ENCODE assay signal across 9 cellular contexts in the genomic region with DNA sequence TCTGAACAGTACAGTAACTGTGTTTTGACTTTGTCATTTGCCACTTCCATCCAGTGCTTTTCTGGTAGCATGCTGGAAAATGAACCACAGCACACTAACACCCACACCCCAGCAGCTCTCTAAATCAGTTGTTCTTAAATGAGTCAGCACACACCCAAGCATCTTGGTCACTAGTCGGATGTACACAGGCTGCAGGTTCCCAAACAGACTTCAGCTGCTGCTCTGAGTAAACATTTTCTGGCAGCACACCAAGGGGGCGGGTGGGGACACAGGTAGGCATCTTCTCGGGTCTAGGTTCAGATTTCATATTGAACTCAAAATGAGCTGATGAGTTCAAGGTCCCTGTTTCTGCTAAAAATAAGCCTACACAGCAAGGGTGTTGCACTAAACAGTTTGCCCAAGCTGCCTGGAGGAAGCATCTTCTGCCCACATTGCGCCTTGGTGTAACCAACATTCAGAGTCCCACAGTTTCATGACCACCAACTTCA. TPM values are rescaled to one million over a fixed set of nuclear protein-coding genes. Genes with fewer than 3 reads are reported as not detected.
DNase-seq lines count a peak whose midpoint lies in the region; ATAC-seq and TF ChIP-seq lines count a peak whose summit lies in the region.
"Had no signal": no experiment of that assay in that cellular context is flagged by ENCODE, and none has a peak within 500 bp of the region (broad histone marks: within the 10 kb centered on the region; RNA-seq: fewer than 3 reads in every experiment).

No MANE protein-coding gene starts in this region.

- intact Hi-C loops in tibial artery (cut with DNase I; ENCODE audit: low total_unique reads) = no loop called here
- intact Hi-C loops in esophagus squamous epithelium (cut with DNase I) = no loop called here

- H3K9ac ChIP-seq in smooth muscle cell (ENCODE audit: low read depth) = no peak overlapping the region

- peak overlapping the region; percentile 17 for H3K4me2 ChIP-seq in smooth muscle cell

- TF ChIP-seq CTCF in smooth muscle cell (IDR thresholded peaks at IDR 0.05; ENCODE audit: borderline replicate concordance, insufficient read depth, poor library complexity, severe bottlenecking) (no peak), tibial artery (IDR thresholded peaks at IDR 0.05) (no peak), esophagus squamous epithelium (IDR thresholded peaks at IDR 0.05) (no peak)

- whole genome bisulfite sequencing in smooth muscle cell (ENCODE audit: low lambda C conversion rate) = 73% methylated on average over 4 of the region's 4 CpGs
- WGBS in esophagus squamous epithelium, 2 donors = 45 to 59% methylated on average over 4 of the region's 4 CpGs

- TF ChIP-seq POLR2A in esophagus squamous epithelium (IDR thresholded peaks at IDR 0.05) = no peak

- H3K36me3 ChIP-seq in smooth muscle cell (ENCODE audit: low read depth) (no peaks in the 10 kb centered on the region), tibial artery (no peaks in the 10 kb centered on the region), esophagus squamous epithelium (no peaks in the 10 kb centered on the region)

- H3F3A ChIP-seq in smooth muscle cell (ENCODE audit: low read depth) = peaks cover 9% of the 10 kb centered on the region

- no peaks in the 10 kb centered on the region for H3K4me1 ChIP-seq in smooth muscle cell (ENCODE audit: low read depth)
- no peaks in the 10 kb centered on the region for H3K4me1 ChIP-seq in tibial artery
- H3K4me1 ChIP-seq in esophagus squamous epithelium = no peaks in the 10 kb centered on the region

- H3K27ac ChIP-seq in smooth muscle cell (ENCODE audit: low read depth) = no peak overlapping the region
- H3K27ac ChIP-seq in tibial artery = no peak overlapping the region
- H3K27ac ChIP-seq in esophagus squamous epithelium = no peak overlapping the region
- H3K27ac ChIP-seq: VCaP had no signal

- H4K20me1 ChIP-seq in smooth muscle cell (ENCODE audit: low read depth) = no peaks in the 10 kb centered on the region

- H3K27me3 ChIP-seq in smooth muscle cell (ENCODE audit: low read depth) = no peaks in the 10 kb centered on the region
- H3K27me3 ChIP-seq in tibial artery = no peaks in the 10 kb centered on the region
- no peaks in the 10 kb centered on the region for H3K27me3 ChIP-seq in esophagus squamous epithelium

- no peak overlapping the region for H2AFZ ChIP-seq in smooth muscle cell (ENCODE audit: low read depth)

- H3K9me3 ChIP-seq in smooth muscle cell (replicated peaks; ENCODE audit: low read depth) (no peaks in the 10 kb centered on the region), tibial artery (no peaks in the 10 kb centered on the region), esophagus squamous epithelium (no peaks in the 10 kb centered on the region)

- DNase-seq in Ammon's horn (ENCODE audit: low spot score) = peak; percentile 47
- peak; percentile 27 for DNase-seq in GM19240 (ENCODE audit: insufficient read length, low spot score)
- peak; percentile 74 to 80 for DNase-seq in activated CD4-positive, alpha-beta T cell treated with anti-CD3 and anti-CD28 coated beads, Interleukin-2, amount 50 U/mL, for 48 hours
- DNase-seq in smooth muscle cell (lab: John Stamatoyannopoulos, UW; ENCODE audit: unreplicated experiment) = no peak
- no peak for DNase-seq in tibial artery
- no peak for DNase-seq in globus pallidus (ENCODE audit: low spot score)
- DNase-seq in esophagus squamous epithelium (lab: John Stamatoyannopoulos, UW) = no peak

- H3K4me3 ChIP-seq in smooth muscle cell = no peak overlapping the region
- no peak overlapping the region for H3K4me3 ChIP-seq in tibial artery
- H3K4me3 ChIP-seq in esophagus squamous epithelium = no peak overlapping the region

- H3K79me2 ChIP-seq in smooth muscle cell (ENCODE audit: low read depth) = no peaks in the 10 kb centered on the region

- ATAC-seq in HG03159 (IDR thresholded peaks at IDR 0.05; ENCODE audit: unreplicated experiment) = peak; percentile 88

RNA-seq across cellular contexts. Expression of gene IFNG, which starts 39.8 kb away (rescaled TPM):
- total RNA-seq in smooth muscle cell (not detected in 2 replicates), esophagus squamous epithelium (not detected)
- polyA plus RNA-seq in smooth muscle cell = not detected in 2 replicates

Comparison
In these comparisons a context has a peak if more than half of its experiments do, and no peak if none do; other contexts are left out.
1. DNase-seq: peak in Ammon's horn (single experiment), GM19240 (single experiment) and activated CD4-positive, alpha-beta T cell treated with anti-CD3 and anti-CD28 coated beads, Interleukin-2, amount 50 U/mL, for 48 hours (2 of 2); none in smooth muscle cell (single experiment), tibial artery (0 of 2), globus pallidus (single experiment) and esophagus squamous epithelium (single experiment).